8 cellular contexts compared by ENCODE assay signal in genomic region chr2:222797308-222797707, GRCh38.
DNase-seq lines count a peak whose midpoint lies in the region; ATAC-seq and TF ChIP-seq lines count a peak whose summit lies in the region.

No MANE protein-coding gene starts in this region.

- DNase-seq in AG09309 (ENCODE audit: low read depth) (peak; percentile 23), GM20000 (ENCODE audit: low spot score) (no peak), RKO (ENCODE audit: low spot score) (peak; percentile 53), fibroblast of villous mesenchyme (ENCODE audit: low read depth) (peak; percentile 29), uterus (no peak)
- no peak for DNase-seq in effector CD8-positive, alpha-beta T cell (lab: John Stamatoyannopoulos, UW)

- H3K4me1 ChIP-seq in uterus = no peaks in the 10 kb centered on the region

- no peaks in the 10 kb centered on the region for H3K36me3 ChIP-seq in uterus

- H3K9me3 ChIP-seq in uterus = no peaks in the 10 kb centered on the region

- H3K27me3 ChIP-seq in uterus = no peaks in the 10 kb centered on the region

- ATAC-seq in HG03354 (IDR thresholded peaks at IDR 0.05; ENCODE audit: poor library complexity, severe bottlenecking, unreplicated experiment) = no peak
- no peak for ATAC-seq in GM21717 (IDR thresholded peaks at IDR 0.05; ENCODE audit: unreplicated experiment)

- intact Hi-C loops in uterus (cut with DNase I; ENCODE audit: low total_unique reads) = no loop called here

- H3K27ac ChIP-seq in uterus = no peak overlapping the region

- no peak for TF ChIP-seq POLR2A in uterus (IDR thresholded peaks at IDR 0.05)

- no peak overlapping the region for H3K4me3 ChIP-seq in AG09309 (ENCODE audit: control insufficient read depth, low read depth, low read length)
- H3K4me3 ChIP-seq in fibroblast of villous mesenchyme (ENCODE audit: low read depth, low read length) = no peak overlapping the region
- no peak overlapping the region for H3K4me3 ChIP-seq in uterus

- TF ChIP-seq CTCF in AG09309 (IDR thresholded peaks at IDR 0.05; ENCODE audit: control insufficient read depth, insufficient read depth, low read depth, low read length, missing control alignments) (peak; percentile 45), GM20000 (IDR thresholded peaks at IDR 0.05; ENCODE audit: extremely low read depth, missing control alignments) (peak; percentile 37), fibroblast of villous mesenchyme (IDR thresholded peaks at IDR 0.05; ENCODE audit: insufficient read depth, low read depth, low read length) (peak; percentile 48), uterus (IDR thresholded peaks at IDR 0.05) (peak; percentile 7 to 45 (median 26))

Comparison
In these comparisons a context has a peak if more than half of its experiments do, and no peak if none do; other contexts are left out.
1. DNase-seq: peak in AG09309 (single experiment), RKO (single experiment) and fibroblast of villous mesenchyme (single experiment); none in GM20000 (single experiment), uterus (0 of 2) and effector CD8-positive, alpha-beta T cell (single experiment).
2. Peak in every context shown above with its lines, with median percentiles within 50 percentile points of each other: CTCF ChIP-seq.